1 cellular context compared by ENCODE assay signal in genomic region chr12:32039341-32039740, GRCh38.
TF ChIP-seq lines count a peak whose summit lies in the region.

No MANE protein-coding gene starts in this region.

TF ChIP-seq in H1, 55 proteins besides CTCF, POLR2A, EP300 and RAD21:
- TF ChIP-seq SIX5 (IDR thresholded peaks at IDR 0.05; ENCODE audit: low read depth, low read length) (no peak), TBP (IDR thresholded peaks at IDR 0.05; ENCODE audit: low read depth, low read length) (no peak), FOSL1 (IDR thresholded peaks at IDR 0.05; ENCODE audit: insufficient read depth, low read depth, low read length) (no peak), RBBP5 (IDR thresholded peaks at IDR 0.05; ENCODE audit: borderline replicate concordance, low read depth, low read length) (no peak), ZNF274 (IDR thresholded peaks at IDR 0.05; ENCODE audit: borderline replicate concordance, extremely low read depth, low read length) (no peak), SIN3A (conservative IDR thresholded peaks at IDR 0.05 in 1 of 2, IDR thresholded peaks at IDR 0.05 in 1 of 2; ENCODE audit: low read depth in 1 of 2, low read length in 2 of 2) (no peak), SP1 (IDR thresholded peaks at IDR 0.05; ENCODE audit: low read depth, low read length) (no peak), CEBPB (IDR thresholded peaks at IDR 0.05; ENCODE audit: low read depth, low read length) (no peak), EZH2 (IDR thresholded peaks at IDR 0.05; ENCODE audit: low read depth, low read length, severe bottlenecking) (no peak), BCL11A (IDR thresholded peaks at IDR 0.05; ENCODE audit: low read depth in 2 of 2, low read length in 2 of 2) (no peak)
